In genomic region chr15:90351479-90352108, GRCh38 we compare ENCODE assay signal across 8 cellular contexts. TPM values are rescaled to one million over a fixed set of nuclear protein-coding genes. Genes with fewer than 3 reads are reported as not detected.
A peak's percentile ranks its signal among the peaks of the same experiment; 100 is the strongest.
DNase-seq lines count a peak whose midpoint lies in the region; ATAC-seq, FAIRE-seq and TF ChIP-seq lines count a peak whose summit lies in the region.

No MANE protein-coding gene starts in this region.

- no peaks in the 10 kb centered on the region for H3K36me3 ChIP-seq in H7 (replicated peaks; ENCODE audit: control insufficient read depth, insufficient read depth, low read length)
- no peaks in the 10 kb centered on the region for H3K36me3 ChIP-seq in rectal smooth muscle tissue (ENCODE audit: control insufficient read depth, insufficient read depth, low read length)

- CTCF ChIA-PET in AG04449 (lab: Yijun Ruan, JAX): interaction anchor here (1.1 to 1.4 kb wide), 5 partner anchors 9 to 132 kb away, joined by 3 to 5 read pairs (median 4); partner anchors contain the start of gene IQGAP1

- no peak for TF ChIP-seq CTCF in AG04449 (IDR thresholded peaks at IDR 0.05; ENCODE audit: insufficient read depth, low read length, missing control alignments)
- no peak for TF ChIP-seq CTCF in fibroblast of villous mesenchyme (IDR thresholded peaks at IDR 0.05; ENCODE audit: insufficient read depth, low read depth, low read length)

- no peak overlapping the region for H3K27ac ChIP-seq in rectal smooth muscle tissue (ENCODE audit: low read depth, low read length)

- no peak for FAIRE-seq in H54 (lab: Jason Lieb, UNC)

- no peaks in the 10 kb centered on the region for H3K4me1 ChIP-seq in rectal smooth muscle tissue (ENCODE audit: control insufficient read depth, insufficient read depth, low read length)

- TF ChIP-seq POLR2A in H54 (IDR thresholded peaks at IDR 0.05; ENCODE audit: low read depth, low read length): no peak

- no peak overlapping the region for H3K9ac ChIP-seq in rectal smooth muscle tissue (ENCODE audit: low read length)

- H3K27me3 ChIP-seq in H7 (ENCODE audit: control insufficient read depth, insufficient read depth, low read length) (no peaks in the 10 kb centered on the region), rectal smooth muscle tissue (ENCODE audit: control insufficient read depth, insufficient read depth, low read length) (no peaks in the 10 kb centered on the region)

- ATAC-seq in SK-N-SH treated with all-trans-retinoic acid at 6 μM for 48 hours (peak; percentile 56), HG03460 (IDR thresholded peaks at IDR 0.05; ENCODE audit: unreplicated experiment) (no peak)

- POLR2A ChIA-PET in AG04449 (lab: Yijun Ruan, JAX): no interaction called here

- DNase-seq in AG04449 (ENCODE audit: low read depth, low spot score) (no peak), H7 (peak; percentile 86), fibroblast of villous mesenchyme (ENCODE audit: low read depth) (no peak), H54 (ENCODE audit: insufficient read length, low spot score) (no peak), GDM1 (lab: John Stamatoyannopoulos, UW) (no peak)

- H3K4me3 ChIP-seq in AG04449 (ENCODE audit: low read depth, low read length): peak overlapping the region; percentile 95
- H3K4me3 ChIP-seq in H7 (ENCODE audit: insufficient read depth, low read depth, low read length): peak overlapping the region; percentile 79
- peak overlapping the region; percentile 82 for H3K4me3 ChIP-seq in fibroblast of villous mesenchyme (ENCODE audit: low read depth, low read length)
- peak overlapping the region; percentile 73 for H3K4me3 ChIP-seq in rectal smooth muscle tissue (ENCODE audit: low read length)

TF ChIP-seq in SK-N-SH treated with all-trans-retinoic acid at 6 μM for 48 hours, 23 proteins besides CTCF, POLR2A, EP300 and RAD21:
- TF ChIP-seq ZNF70 (CRISPR knock-in tag; IDR thresholded peaks at IDR 0.05) (no peak), ISL1 (CRISPR knock-in tag; IDR thresholded peaks at IDR 0.05) (no peak), TSHZ2 (CRISPR knock-in tag; IDR thresholded peaks at IDR 0.05) (peak; percentile 22; the same call in 1 of the 2 replicates), ARNTL (CRISPR knock-in tag; IDR thresholded peaks at IDR 0.05; ENCODE audit: borderline replicate concordance, low read depth) (no peak)

RNA-seq across cellular contexts. Expression of gene ZNF774, which starts 0.5 kb away (rescaled TPM):
- 0.55 and 0.73 TPM in 2 replicates for total RNA-seq in H7 (2014; rRNA removed; shearing (Covaris generic))
- 1.6 and 1.7 TPM in 2 replicates for total RNA-seq in fibroblast of villous mesenchyme

RNA-seq across cellular contexts. Expression of gene IQGAP1, which starts 36.4 kb away (rescaled TPM):
- total RNA-seq in H7 (2014; rRNA removed; shearing (Covaris generic)): 74.7 and 87.6 TPM in 2 replicates
- total RNA-seq in fibroblast of villous mesenchyme: 265 and 297 TPM in 2 replicates
